ENCODE assay signal across 8 cellular contexts in the genomic region with DNA sequence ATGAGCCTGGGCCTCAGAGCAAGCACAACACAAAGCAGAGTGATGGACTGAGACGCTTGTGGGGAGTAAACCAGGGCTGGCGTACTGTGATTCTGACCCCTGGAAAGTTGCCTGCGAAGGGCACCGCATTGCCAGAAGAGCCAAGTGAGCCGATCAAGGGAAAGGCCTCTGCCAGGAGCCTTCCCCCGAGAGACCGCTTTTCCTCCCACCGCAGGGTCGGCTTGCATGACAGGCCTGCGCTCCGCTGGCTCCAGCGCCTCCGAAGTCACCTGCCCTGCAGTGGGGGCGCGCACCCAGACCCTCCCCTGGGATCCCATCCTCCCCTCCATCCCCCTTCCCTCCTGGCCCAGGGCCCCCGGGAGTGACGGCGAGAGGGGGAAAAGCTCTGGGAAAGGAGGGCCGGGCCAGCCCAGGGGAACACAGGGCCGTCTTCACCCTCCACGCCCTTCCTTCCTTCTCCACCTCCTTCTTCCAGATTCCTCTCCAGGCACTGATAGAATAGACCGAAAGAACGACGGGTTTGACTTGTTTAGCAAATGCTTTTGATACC.
DNase-seq lines count a peak whose midpoint lies in the region; ATAC-seq and TF ChIP-seq lines count a peak whose summit lies in the region.

No MANE protein-coding gene starts in this region.

- no peaks in the 10 kb centered on the region for H3K36me3 Mint-ChIP-seq in CD8-positive, alpha-beta memory T cell
- H3K36me3 Mint-ChIP-seq in activated naive CD4-positive, alpha-beta T cell treated with anti-CD3 and anti-CD28 coated beads, Interleukin-2, amount 10 ng/mL, durations not matched to agents 7 days and 5 days = peaks cover 9% of the 10 kb centered on the region

- H3K27me3 Mint-ChIP-seq in CD8-positive, alpha-beta memory T cell = peaks cover 0 to 1% of the 10 kb centered on the region in 2 donors
- peaks cover 9% of the 10 kb centered on the region for H3K27me3 Mint-ChIP-seq in activated naive CD4-positive, alpha-beta T cell treated with anti-CD3 and anti-CD28 coated beads, Interleukin-2, amount 10 ng/mL, durations not matched to agents 7 days and 5 days

- intact Hi-C loops in sciatic nerve (cut with DNase I) = no loop called here

- H3K4me1 ChIP-seq in CD8-positive, alpha-beta memory T cell (ENCODE audit: insufficient read depth, low read length) = peaks cover 44% of the 10 kb centered on the region
- peaks cover 0 to 11% of the 10 kb centered on the region in 2 donors for H3K4me1 ChIP-seq in right atrium auricular region

- no peak for DNase-seq in CD8-positive, alpha-beta memory T cell
- DNase-seq in HPDE6-E6E7 (ENCODE audit: extremely low spot score) (peak; percentile 26), right atrium auricular region (ENCODE audit: low spot score) (no peak), sciatic nerve (ENCODE audit: low spot score) (peak; percentile 66), NCI-H128 (lab: John Stamatoyannopoulos, UW; ENCODE audit: unreplicated experiment) (no peak), NAMALWA (ENCODE audit: low spot score) (no peak)
- no peak for DNase-seq in activated naive CD4-positive, alpha-beta T cell treated with anti-CD3 and anti-CD28 coated beads, Interleukin-2, amount 10 ng/mL, durations not matched to agents 7 days and 5 days

- POLR2A ChIA-PET in CD8-positive, alpha-beta memory T cell (lab: Charles Lee) = no interaction called here

- no peaks in the 10 kb centered on the region for H3K9me3 ChIP-seq in CD8-positive, alpha-beta memory T cell (ENCODE audit: low read length)
- H3K9me3 ChIP-seq in right atrium auricular region = no peaks in the 10 kb centered on the region

- TF ChIP-seq CTCF in right atrium auricular region (IDR thresholded peaks at IDR 0.05) = no peak

- H3K36me3 ChIP-seq in CD8-positive, alpha-beta memory T cell (ENCODE audit: insufficient read depth, low read length) = no peaks in the 10 kb centered on the region
- no peaks in the 10 kb centered on the region for H3K36me3 ChIP-seq in right atrium auricular region

- peak; percentile 23 for ATAC-seq in GM21367 (IDR thresholded peaks at IDR 0.05; ENCODE audit: unreplicated experiment)
- ATAC-seq in sciatic nerve = peak; percentile 71

- H3K9me3 Mint-ChIP-seq in CD8-positive, alpha-beta memory T cell = peaks cover 0 to 2% (median 0%) of the 10 kb centered on the region in 5 donors
- H3K9me3 Mint-ChIP-seq in activated naive CD4-positive, alpha-beta T cell treated with anti-CD3 and anti-CD28 coated beads, Interleukin-2, amount 10 ng/mL, durations not matched to agents 7 days and 5 days = peaks cover 6% of the 10 kb centered on the region

- peak overlapping the region; percentile 41 to 96 (median 96) for H3K27ac Mint-ChIP-seq in CD8-positive, alpha-beta memory T cell
- peak overlapping the region; percentile 91 for H3K27ac Mint-ChIP-seq in activated naive CD4-positive, alpha-beta T cell treated with anti-CD3 and anti-CD28 coated beads, Interleukin-2, amount 10 ng/mL, durations not matched to agents 7 days and 5 days

- no peak overlapping the region for H3K27ac ChIP-seq in CD8-positive, alpha-beta memory T cell (ENCODE audit: low read depth, low read length)
- peak overlapping the region; percentile 71 to 82 for H3K27ac ChIP-seq in right atrium auricular region

- H3K27me3 ChIP-seq in CD8-positive, alpha-beta memory T cell (ENCODE audit: insufficient read depth, low read length, poor library complexity, severe bottlenecking) = no peaks in the 10 kb centered on the region
- no peaks in the 10 kb centered on the region for H3K27me3 ChIP-seq in right atrium auricular region

- peaks cover 40 to 53% (median 48%) of the 10 kb centered on the region in 3 donors for H3K4me1 Mint-ChIP-seq in CD8-positive, alpha-beta memory T cell
- H3K4me1 Mint-ChIP-seq in activated naive CD4-positive, alpha-beta T cell treated with anti-CD3 and anti-CD28 coated beads, Interleukin-2, amount 10 ng/mL, durations not matched to agents 7 days and 5 days = peaks cover 50% of the 10 kb centered on the region

- peak overlapping the region; percentile 57 for H3K4me3 ChIP-seq in CD8-positive, alpha-beta memory T cell (ENCODE audit: low read length)
- H3K4me3 ChIP-seq in right atrium auricular region = peak overlapping the region; percentile 40 to 66

- H3K4me3 Mint-ChIP-seq in CD8-positive, alpha-beta memory T cell = peak overlapping the region; percentile 75 to 94 (median 89)
- peak overlapping the region; percentile 80 for H3K4me3 Mint-ChIP-seq in activated naive CD4-positive, alpha-beta T cell treated with anti-CD3 and anti-CD28 coated beads, Interleukin-2, amount 10 ng/mL, durations not matched to agents 7 days and 5 days

- CTCF ChIA-PET in CD8-positive, alpha-beta memory T cell (lab: Charles Lee) = interaction anchor here (1.3 to 4.6 kb wide), 7 partner anchors 8 to 235 kb away, joined by 3 to 30 read pairs (median 7); no protein-coding TSS in a partner anchor
- CTCF ChIA-PET in activated naive CD4-positive, alpha-beta T cell treated with anti-CD3 and anti-CD28 coated beads, Interleukin-2, amount 10 ng/mL, durations not matched to agents 7 days and 5 days (lab: Charles Lee) = interaction anchor here (0.8 to 4.0 kb wide), 15 partner anchors 9 to 367 kb away, joined by 3 to 22 read pairs (median 4); a partner anchor contains a TSS

Comparison
In these comparisons a context has a peak if more than half of its experiments do, and no peak if none do; other contexts are left out.
1. DNase-seq: peak in HPDE6-E6E7 (single experiment) and sciatic nerve (single experiment); none in CD8-positive, alpha-beta memory T cell (0 of 5), activated naive CD4-positive, alpha-beta T cell treated with anti-CD3 and anti-CD28 coated beads, Interleukin-2, amount 10 ng/mL, durations not matched to agents 7 days and 5 days (single experiment), right atrium auricular region (single experiment), NCI-H128 (single experiment) and NAMALWA (single experiment).